In genomic region chr15:89878323-89878722, GRCh38 we compare ENCODE assay signal across 1 cellular context.
TF ChIP-seq lines count a peak whose summit lies in the region.

No MANE protein-coding gene starts in this region.

TF ChIP-seq in K562, 482 proteins besides CTCF, POLR2A, EP300 and RAD21:
- peak; percentile 69 for TF ChIP-seq C11orf30 (IDR thresholded peaks at IDR 0.05; ENCODE audit: low read depth)
- peak; percentile 57 for TF ChIP-seq MAFG (tag; conservative IDR thresholded peaks at IDR 0.05)
- TF ChIP-seq MAFF (IDR thresholded peaks at IDR 0.05; ENCODE audit: low read length): 0 out of 2 replicates have a peak, but pooled peaks have one; percentile 4
- peak; percentile 39 for TF ChIP-seq ZNF316 (IDR thresholded peaks at IDR 0.05)
- no peak for TF ChIP-seq STAT5A (IDR thresholded peaks at IDR 0.05; ENCODE audit: borderline replicate concordance, low read length)
